Comparison of ENCODE assay signal across 25 cellular contexts in genomic region chr11:14133381-14133780, GRCh38.
A peak's percentile ranks its signal among the peaks of the same experiment; 100 is the strongest.
DNase-seq lines count a peak whose midpoint lies in the region; ATAC-seq, FAIRE-seq and TF ChIP-seq lines count a peak whose summit lies in the region.
"Had no signal": no experiment of that assay in that cellular context is flagged by ENCODE, and none has a peak within 500 bp of the region (broad histone marks: within the 10 kb centered on the region; RNA-seq: fewer than 3 reads in every experiment).

No MANE protein-coding gene starts in this region.

- H3K4me1 Mint-ChIP-seq in Caco-2 (ENCODE audit: low read depth, unreplicated experiment) = peaks cover 8% of the 10 kb centered on the region
- H3K4me1 Mint-ChIP-seq: CD14-positive monocyte; CD4-positive, alpha-beta memory T cell; CD8-positive, alpha-beta memory T cell had no signal

- DNase-seq in Caco-2 = no peak
- DNase-seq in D721Med (ENCODE audit: insufficient read length, low spot score) = no peak
- no peak for DNase-seq in left colon
- DNase-seq in small intestine = peak; percentile 37
- DNase-seq in right atrium auricular region (ENCODE audit: low spot score) = no peak
- no peak for DNase-seq in OCI-LY7 (ENCODE audit: low spot score)
- no peak for DNase-seq in DMS53 (lab: John Stamatoyannopoulos, UW)
- DNase-seq: 8988T; ACHN; BE2C; Calu3; CD4-positive, alpha-beta memory T cell; CD4-positive, CD25-positive, alpha-beta regulatory T cell; CD8-positive, alpha-beta memory T cell; COR-L47; DMS 273 treated with DMSO at 0.1 percent for 48 hours; DMS153; DMS79 treated with DMSO at 0.1 percent for 48 hours; GF-D8 had no signal

- no peak overlapping the region for H3K4me2 ChIP-seq in OCI-LY7 (ENCODE audit: low read length)
- H3K4me2 ChIP-seq: BLaER1 had no signal

- no TSS peak for BruUV-seq in Caco-2 (replicated peaks; lab: Mats Ljungman, UMichigan)
- no TSS peak for BruUV-seq in OCI-LY7 (replicated peaks; lab: Mats Ljungman, UMichigan)

- H3K27me3 Mint-ChIP-seq in Caco-2 (ENCODE audit: insufficient read depth, unreplicated experiment) = no peaks in the 10 kb centered on the region
- H3K27me3 Mint-ChIP-seq: CD4-positive, alpha-beta memory T cell; CD4-positive, CD25-positive, alpha-beta regulatory T cell had no signal

- H4K20me1 ChIP-seq in OCI-LY7 (ENCODE audit: insufficient read depth, low read length) = no peaks in the 10 kb centered on the region
- H4K20me1 ChIP-seq: BLaER1 had no signal

- H3K27ac ChIP-seq in small intestine (ENCODE audit: low read depth in 1 of 2, low read length in 1 of 2) (no peak overlapping the region), right atrium auricular region (no peak overlapping the region), OCI-LY7 (ENCODE audit: low read depth, low read length, poor library complexity, severe bottlenecking) (no peak overlapping the region)
- H3K27ac ChIP-seq: BLaER1 had no signal

- peak; percentile 82 for ATAC-seq in left colon
- no peak for ATAC-seq in GM18520 (IDR thresholded peaks at IDR 0.05; ENCODE audit: unreplicated experiment)

- WGBS in small intestine, 3 donors = 22 to 64% (median 32%) methylated on average over 4 of the region's 4 CpGs

- H2AFZ ChIP-seq in OCI-LY7 (ENCODE audit: low read length) = no peak overlapping the region

- H3K9me3 Mint-ChIP-seq in Caco-2 (ENCODE audit: unreplicated experiment) = peaks cover 11% of the 10 kb centered on the region

- no peaks in the 10 kb centered on the region for H3K27me3 ChIP-seq in Caco-2 (replicated peaks; ENCODE audit: control insufficient read depth, insufficient read depth, low read length)
- no peaks in the 10 kb centered on the region for H3K27me3 ChIP-seq in small intestine (ENCODE audit: control insufficient read depth in 2 of 2, insufficient read depth in 2 of 2, low read length in 2 of 2)
- H3K27me3 ChIP-seq in right atrium auricular region = no peaks in the 10 kb centered on the region
- H3K27me3 ChIP-seq: BE2C, BLaER1 had no signal

- intact Hi-C loops in Caco-2 (cut with micrococcal nuclease; ENCODE audit: unreplicated experiment) = no loop called here
- intact Hi-C loops in left colon (cut with DNase I, micrococcal nuclease) = no loop called here
- intact Hi-C loops in OCI-LY7 (cut with micrococcal nuclease; ENCODE audit: unreplicated experiment) = no loop called here

- peak; percentile 35 for FAIRE-seq in D721Med (lab: Jason Lieb, UNC)
- no peak for FAIRE-seq in small intestine (lab: Jason Lieb, UNC)
- FAIRE-seq: A204.1, G401.6, GM12891 had no signal

- no peaks in the 10 kb centered on the region for H3K79me2 ChIP-seq in OCI-LY7 (ENCODE audit: insufficient read depth, low read depth, low read length)

- POLR2A ChIA-PET in Caco-2 (lab: Charles Lee) = no interaction called here
- POLR2A ChIA-PET in OCI-LY7 (lab: Charles Lee) = no interaction called here

- H3K27ac Mint-ChIP-seq in Caco-2 (ENCODE audit: unreplicated experiment) = peak overlapping the region; percentile 56
- H3K27ac Mint-ChIP-seq: CD14-positive monocyte had no signal

- H3K9me2 ChIP-seq in OCI-LY7 (ENCODE audit: insufficient read depth, low read length) = no peaks in the 10 kb centered on the region

- no peaks in the 10 kb centered on the region; the same call in 1 of the 2 replicates for H3K36me3 ChIP-seq in Caco-2 (ENCODE audit: control insufficient read depth, insufficient read depth, low read length)
- peaks cover 0 to 6% of the 10 kb centered on the region in 2 donors for H3K36me3 ChIP-seq in small intestine (ENCODE audit: control insufficient read depth in 2 of 2, insufficient read depth in 2 of 2, low read length in 2 of 2)
- H3K36me3 ChIP-seq in right atrium auricular region = no peaks in the 10 kb centered on the region
- H3K36me3 ChIP-seq in OCI-LY7 (ENCODE audit: insufficient read depth, low read length) = no peaks in the 10 kb centered on the region
- H3K36me3 ChIP-seq: BE2C, BLaER1 had no signal

- H3K9me3 ChIP-seq in Caco-2 (no peaks in the 10 kb centered on the region), small intestine (ENCODE audit: control insufficient read depth, low read depth) (no peaks in the 10 kb centered on the region), right atrium auricular region (no peaks in the 10 kb centered on the region), OCI-LY7 (ENCODE audit: low read length) (no peaks in the 10 kb centered on the region)
- H3K9me3 ChIP-seq: BE2C had no signal

- no peaks in the 10 kb centered on the region for H3K36me3 Mint-ChIP-seq in Caco-2 (ENCODE audit: insufficient read depth, unreplicated experiment)
- H3K36me3 Mint-ChIP-seq: CD14-positive monocyte had no signal

- no peak overlapping the region for H3K4me3 Mint-ChIP-seq in Caco-2 (ENCODE audit: unreplicated experiment)
- H3K4me3 Mint-ChIP-seq: CD14-positive monocyte; CD4-positive, alpha-beta memory T cell; CD4-positive, CD25-positive, alpha-beta regulatory T cell; CD8-positive, alpha-beta memory T cell had no signal

- TF ChIP-seq CTCF in Caco-2 (IDR thresholded peaks at IDR 0.05; ENCODE audit: insufficient read depth in 1 of 2, low read depth in 1 of 2, low read length in 1 of 2, severe bottlenecking in 1 of 2, unreplicated experiment in 1 of 2) (no peak), D721Med (IDR thresholded peaks at IDR 0.05; ENCODE audit: insufficient read depth, missing control alignments) (no peak), right atrium auricular region (IDR thresholded peaks at IDR 0.05) (no peak), OCI-LY7 (conservative IDR thresholded peaks at IDR 0.05; ENCODE audit: low read length) (no peak)

- H3K4me1 ChIP-seq in Caco-2 (peaks cover 17% of the 10 kb centered on the region), small intestine (ENCODE audit: control insufficient read depth in 2 of 2, insufficient read depth in 1 of 2, low read depth in 1 of 2, low read length in 1 of 2) (peaks cover 3 to 7% of the 10 kb centered on the region in 2 donors), right atrium auricular region (no peaks in the 10 kb centered on the region), OCI-LY7 (ENCODE audit: insufficient read depth, low read length, poor library complexity, severe bottlenecking) (no peaks in the 10 kb centered on the region)
- H3K4me1 ChIP-seq: BE2C, BLaER1 had no signal

- CTCF ChIA-PET in Caco-2 (lab: Charles Lee) = no interaction called here
- CTCF ChIA-PET in OCI-LY7 (lab: Charles Lee; ENCODE audit: unreplicated experiment) = no interaction called here

- H3K4me3 ChIP-seq in Caco-2 (ENCODE audit: low read depth, low read length) = no peak overlapping the region
- H3K4me3 ChIP-seq in small intestine (ENCODE audit: low read depth in 1 of 2, low read length in 2 of 2) = no peak overlapping the region
- no peak overlapping the region for H3K4me3 ChIP-seq in right atrium auricular region
- no peak overlapping the region for H3K4me3 ChIP-seq in OCI-LY7 (ENCODE audit: low read depth, low read length, poor library complexity, severe bottlenecking)
- H3K4me3 ChIP-seq: BLaER1 had no signal
